ENCODE assay signal across 2 cellular contexts in the genomic region with DNA sequence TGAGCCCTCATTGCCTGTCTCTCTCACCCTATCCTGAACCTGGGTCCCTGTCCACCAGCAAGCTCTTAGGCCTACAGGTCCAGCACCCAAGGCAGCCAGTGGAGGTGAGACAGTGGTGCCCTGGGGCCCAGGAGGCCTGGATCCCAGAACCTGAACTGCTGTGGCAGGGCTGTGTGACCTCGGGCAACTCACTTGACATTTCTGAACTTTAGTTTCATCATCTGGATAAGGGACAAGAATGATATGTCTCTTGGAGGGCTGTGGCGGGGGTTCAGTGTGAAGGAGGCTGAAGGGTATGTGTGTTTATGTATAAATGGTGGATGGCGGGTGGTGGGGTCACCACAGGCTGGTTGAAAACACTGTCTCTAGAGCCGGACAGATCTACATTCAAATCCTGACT.
A peak's percentile ranks its signal among the peaks of the same experiment; 100 is the strongest.
TF ChIP-seq lines count a peak whose summit lies in the region.

No MANE protein-coding gene starts in this region.

TF ChIP-seq in K562, 482 proteins besides CTCF, POLR2A, EP300 and RAD21:
- TF ChIP-seq ZC3H4 (CRISPR knock-in tag; IDR thresholded peaks at IDR 0.05; ENCODE audit: borderline replicate concordance) (no peak), CBFA2T3 (IDR thresholded peaks at IDR 0.05) (no peak), THRAP3 (IDR thresholded peaks at IDR 0.05; ENCODE audit: borderline replicate concordance) (no peak), RBBP5 (IDR thresholded peaks at IDR 0.05; ENCODE audit: borderline replicate concordance, insufficient read depth, low read length, poor library complexity, severe bottlenecking) (no peak), BRF1 (IDR thresholded peaks at IDR 0.05; ENCODE audit: borderline replicate concordance, extremely low read depth, insufficient read length) (no peak), POLR2H (tag; IDR thresholded peaks at IDR 0.05; ENCODE audit: low read depth) (no peak), TAL1 (IDR thresholded peaks at IDR 0.05) (no peak), ZNF133 (CRISPR knock-in tag; IDR thresholded peaks at IDR 0.05) (no peak), RBM25 (IDR thresholded peaks at IDR 0.05; ENCODE audit: low read depth, low read length, severe bottlenecking) (peak; percentile 62), MECOM (CRISPR knock-in tag; IDR thresholded peaks at IDR 0.05) (no peak), ZNF239 (CRISPR knock-in tag; IDR thresholded peaks at IDR 0.05) (no peak), MED1 (CRISPR knock-in tag; IDR thresholded peaks at IDR 0.05; ENCODE audit: borderline replicate concordance) (no peak), HDAC8 (tag; IDR thresholded peaks at IDR 0.05) (no peak), HNRNPK (IDR thresholded peaks at IDR 0.05; ENCODE audit: low read depth, low read length, poor library complexity, severe bottlenecking) (no peak), ZFP36 (IDR thresholded peaks at IDR 0.05; ENCODE audit: low read depth, low read length, partially characterized antibody) (peak; percentile 25), BCOR (IDR thresholded peaks at IDR 0.05) (peak; percentile 60; the same call in 1 of the 2 replicates), CHD1 (IDR thresholded peaks at IDR 0.05; ENCODE audit: low read length) (no peak)
- TF ChIP-seq, protein P1, sequence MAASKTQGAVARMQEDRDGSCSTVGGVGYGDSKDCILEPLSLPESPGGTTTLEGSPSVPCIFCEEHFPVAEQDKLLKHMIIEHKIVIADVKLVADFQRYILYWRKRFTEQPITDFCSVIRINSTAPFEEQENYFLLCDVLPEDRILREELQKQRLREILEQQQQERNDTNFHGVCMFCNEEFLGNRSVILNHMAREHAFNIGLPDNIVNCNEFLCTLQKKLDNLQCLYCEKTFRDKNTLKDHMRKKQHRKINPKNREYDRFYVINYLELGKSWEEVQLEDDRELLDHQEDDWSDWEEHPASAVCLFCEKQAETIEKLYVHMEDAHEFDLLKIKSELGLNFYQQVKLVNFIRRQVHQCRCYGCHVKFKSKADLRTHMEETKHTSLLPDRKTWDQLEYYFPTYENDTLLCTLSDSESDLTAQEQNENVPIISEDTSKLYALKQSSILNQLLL (CRISPR knock-in tag; IDR thresholded peaks at IDR 0.05; ENCODE audit: borderline replicate concordance), result no peak
- TF ChIP-seq, protein P2, sequence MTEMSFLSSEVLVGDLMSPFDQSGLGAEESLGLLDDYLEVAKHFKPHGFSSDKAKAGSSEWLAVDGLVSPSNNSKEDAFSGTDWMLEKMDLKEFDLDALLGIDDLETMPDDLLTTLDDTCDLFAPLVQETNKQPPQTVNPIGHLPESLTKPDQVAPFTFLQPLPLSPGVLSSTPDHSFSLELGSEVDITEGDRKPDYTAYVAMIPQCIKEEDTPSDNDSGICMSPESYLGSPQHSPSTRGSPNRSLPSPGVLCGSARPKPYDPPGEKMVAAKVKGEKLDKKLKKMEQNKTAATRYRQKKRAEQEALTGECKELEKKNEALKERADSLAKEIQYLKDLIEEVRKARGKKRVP (CRISPR knock-in tag; IDR thresholded peaks at IDR 0.05), result no peak
- TF ChIP-seq, protein P3, sequence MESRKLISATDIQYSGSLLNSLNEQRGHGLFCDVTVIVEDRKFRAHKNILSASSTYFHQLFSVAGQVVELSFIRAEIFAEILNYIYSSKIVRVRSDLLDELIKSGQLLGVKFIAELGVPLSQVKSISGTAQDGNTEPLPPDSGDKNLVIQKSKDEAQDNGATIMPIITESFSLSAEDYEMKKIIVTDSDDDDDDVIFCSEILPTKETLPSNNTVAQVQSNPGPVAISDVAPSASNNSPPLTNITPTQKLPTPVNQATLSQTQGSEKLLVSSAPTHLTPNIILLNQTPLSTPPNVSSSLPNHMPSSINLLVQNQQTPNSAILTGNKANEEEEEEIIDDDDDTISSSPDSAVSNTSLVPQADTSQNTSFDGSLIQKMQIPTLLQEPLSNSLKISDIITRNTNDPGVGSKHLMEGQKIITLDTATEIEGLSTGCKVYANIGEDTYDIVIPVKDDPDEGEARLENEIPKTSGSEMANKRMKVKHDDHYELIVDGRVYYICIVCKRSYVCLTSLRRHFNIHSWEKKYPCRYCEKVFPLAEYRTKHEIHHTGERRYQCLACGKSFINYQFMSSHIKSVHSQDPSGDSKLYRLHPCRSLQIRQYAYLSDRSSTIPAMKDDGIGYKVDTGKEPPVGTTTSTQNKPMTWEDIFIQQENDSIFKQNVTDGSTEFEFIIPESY (CRISPR knock-in tag; IDR thresholded peaks at IDR 0.05), result no peak
TF ChIP-seq in K562: peak in this region for 3.

TF ChIP-seq in WTC11, 78 proteins besides CTCF, POLR2A, EP300 and RAD21:
- TF ChIP-seq SOX15 (CRISPR knock-in tag; IDR thresholded peaks at IDR 0.05) (no peak), NFATC4 (CRISPR knock-in tag; IDR thresholded peaks at IDR 0.05) (no peak), MXD4 (CRISPR knock-in tag; IDR thresholded peaks at IDR 0.05; ENCODE audit: borderline replicate concordance) (no peak), NR2C2 (CRISPR knock-in tag; IDR thresholded peaks at IDR 0.05) (no peak), TP53 (CRISPR knock-in tag; IDR thresholded peaks at IDR 0.05) (no peak), FOXP1 (CRISPR knock-in tag; IDR thresholded peaks at IDR 0.05; ENCODE audit: borderline replicate concordance) (no peak), GABPB1 (CRISPR knock-in tag; IDR thresholded peaks at IDR 0.05) (no peak)
- TF ChIP-seq, protein P4, sequence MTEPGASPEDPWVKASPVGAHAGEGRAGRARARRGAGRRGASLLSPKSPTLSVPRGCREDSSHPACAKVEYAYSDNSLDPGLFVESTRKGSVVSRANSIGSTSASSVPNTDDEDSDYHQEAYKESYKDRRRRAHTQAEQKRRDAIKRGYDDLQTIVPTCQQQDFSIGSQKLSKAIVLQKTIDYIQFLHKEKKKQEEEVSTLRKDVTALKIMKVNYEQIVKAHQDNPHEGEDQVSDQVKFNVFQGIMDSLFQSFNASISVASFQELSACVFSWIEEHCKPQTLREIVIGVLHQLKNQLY (CRISPR knock-in tag; IDR thresholded peaks at IDR 0.05), result no peak
- TF ChIP-seq, protein P5, sequence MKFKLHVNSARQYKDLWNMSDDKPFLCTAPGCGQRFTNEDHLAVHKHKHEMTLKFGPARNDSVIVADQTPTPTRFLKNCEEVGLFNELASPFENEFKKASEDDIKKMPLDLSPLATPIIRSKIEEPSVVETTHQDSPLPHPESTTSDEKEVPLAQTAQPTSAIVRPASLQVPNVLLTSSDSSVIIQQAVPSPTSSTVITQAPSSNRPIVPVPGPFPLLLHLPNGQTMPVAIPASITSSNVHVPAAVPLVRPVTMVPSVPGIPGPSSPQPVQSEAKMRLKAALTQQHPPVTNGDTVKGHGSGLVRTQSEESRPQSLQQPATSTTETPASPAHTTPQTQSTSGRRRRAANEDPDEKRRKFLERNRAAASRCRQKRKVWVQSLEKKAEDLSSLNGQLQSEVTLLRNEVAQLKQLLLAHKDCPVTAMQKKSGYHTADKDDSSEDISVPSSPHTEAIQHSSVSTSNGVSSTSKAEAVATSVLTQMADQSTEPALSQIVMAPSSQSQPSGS (CRISPR knock-in tag; IDR thresholded peaks at IDR 0.05; ENCODE audit: borderline replicate concordance, low read depth), result no peak
